12 cellular contexts compared by ENCODE assay signal in the genomic region with DNA sequence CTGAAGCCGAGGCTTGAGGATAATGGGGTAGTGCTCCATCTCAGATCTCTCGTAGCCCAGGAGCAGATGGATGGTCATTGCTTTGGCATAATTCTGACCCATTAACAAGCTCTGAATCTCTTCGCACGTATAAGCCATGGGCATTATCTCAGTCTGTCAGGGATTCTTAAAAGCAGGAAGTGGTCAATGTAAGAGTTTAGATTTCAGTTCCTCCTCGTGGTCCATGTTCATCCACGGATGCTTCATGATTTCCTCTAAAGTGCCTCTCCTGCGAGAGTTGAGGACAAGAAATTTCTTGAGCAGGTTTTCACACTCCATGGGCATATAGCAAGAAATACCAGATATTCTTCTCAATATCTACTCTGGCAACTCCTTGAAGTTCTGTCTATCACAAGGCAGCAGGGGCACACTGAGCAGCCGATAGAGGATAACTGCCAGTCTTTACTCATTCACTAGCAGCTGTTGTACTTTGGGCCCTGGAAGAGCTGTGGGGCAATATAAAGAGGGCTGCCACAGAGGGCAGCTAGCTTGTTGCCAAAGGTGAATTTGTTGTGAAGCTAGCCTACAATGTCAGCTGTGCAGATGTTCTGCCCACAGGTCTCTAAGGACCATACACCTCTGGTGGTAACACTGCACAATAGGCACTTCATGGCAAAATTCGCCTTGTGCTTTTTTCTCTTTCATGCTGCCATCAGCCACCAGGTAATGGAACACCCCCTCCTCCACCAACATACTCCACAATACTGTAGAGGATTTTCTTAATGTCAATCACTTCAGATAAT. TPM values are rescaled to one million over a fixed set of nuclear protein-coding genes. Genes with fewer than 3 reads are reported as not detected.
DNase-seq lines count a peak whose midpoint lies in the region; ATAC-seq and TF ChIP-seq lines count a peak whose summit lies in the region.
"Had no signal": no experiment of that assay in that cellular context is flagged by ENCODE, and none has a peak within 500 bp of the region (broad histone marks: within the 10 kb centered on the region; RNA-seq: fewer than 3 reads in every experiment).

No MANE protein-coding gene starts in this region.

- no peaks in the 10 kb centered on the region for H4K20me1 ChIP-seq in GM23338 (replicated peaks; ENCODE audit: insufficient read depth)

- H3K27ac ChIP-seq in GM23338 (ENCODE audit: low read depth) (no peak overlapping the region), sigmoid colon (no peak overlapping the region), caudate nucleus (ENCODE audit: low read depth, low read length) (no peak overlapping the region)

- DNase-seq in GM23338 (ENCODE audit: low spot score) (no peak), activated B cell treated with CpG ODN at 0.5 μM for 24 hours (no peak), GM03348 (ENCODE audit: low spot score) (no peak), sigmoid colon (no peak), caudate nucleus (lab: John Stamatoyannopoulos, UW) (no peak)
- DNase-seq in stimulated activated CD4-positive, alpha-beta T cell treated with anti-CD3 and anti-CD28 coated beads, Interleukin-4, amount 100 ng/mL, for 4 hours, result no peak
- DNase-seq: Calu3, glutamatergic neuron, NCI-H1694 treated with DMSO at 0.1 percent for 48 hours, SW 1271 had no signal

- H3K4me3 ChIP-seq in GM23338 (no peak overlapping the region), sigmoid colon (no peak overlapping the region)

- H3K4me1 Mint-ChIP-seq in GM23338 (peaks cover 2% of the 10 kb centered on the region; the same call in 1 of the 3 replicates), activated B cell treated with CpG ODN at 0.5 μM for 24 hours (peaks cover 39% of the 10 kb centered on the region)

- no peak overlapping the region for H3K27ac Mint-ChIP-seq in GM23338
- peak overlapping the region; percentile 63 for H3K27ac Mint-ChIP-seq in activated B cell treated with CpG ODN at 0.5 μM for 24 hours

- H2AFZ ChIP-seq in GM23338, result peak overlapping the region; percentile 34; the same call in 1 of the 2 replicates

- H3K4me1 ChIP-seq in GM23338 (ENCODE audit: insufficient read depth) (no peaks in the 10 kb centered on the region), sigmoid colon (no peaks in the 10 kb centered on the region)

- TF ChIP-seq EP300 in sigmoid colon (IDR thresholded peaks at IDR 0.05), result no peak

- ATAC-seq in GM18870 (IDR thresholded peaks at IDR 0.05; ENCODE audit: unreplicated experiment) (peak; percentile 92), GM23338 (no peak), HG03439 (IDR thresholded peaks at IDR 0.05; ENCODE audit: unreplicated experiment) (peak; percentile 60), activated B cell treated with CpG ODN at 0.5 μM for 24 hours (ENCODE audit: low read depth) (peak; percentile 62)

- H3K9me3 Mint-ChIP-seq in GM23338 (no peaks in the 10 kb centered on the region; the same call in 2 of the 3 replicates), activated B cell treated with CpG ODN at 0.5 μM for 24 hours (no peaks in the 10 kb centered on the region)

- 65 to 76% methylated on average over 9 of the region's 9 CpGs for WGBS in sigmoid colon, 2 donors

- H3F3A ChIP-seq in GM23338 (replicated peaks; ENCODE audit: low read depth), result no peaks in the 10 kb centered on the region

- no peaks in the 10 kb centered on the region for H3K79me2 ChIP-seq in GM23338 (replicated peaks; ENCODE audit: insufficient read depth)

- H3K36me3 Mint-ChIP-seq in GM23338 (ENCODE audit: low read depth) (no peaks in the 10 kb centered on the region), activated B cell treated with CpG ODN at 0.5 μM for 24 hours (ENCODE audit: low read depth) (no peaks in the 10 kb centered on the region)

- CTCF ChIA-PET in activated B cell treated with CpG ODN at 0.5 μM for 24 hours (lab: Charles Lee), result interaction anchor here (0.7 kb wide), 1 partner anchor 52 kb away, joined by 4 read pairs; no protein-coding TSS in a partner anchor

- H3K36me3 ChIP-seq in GM23338 (ENCODE audit: insufficient read depth) (no peaks in the 10 kb centered on the region), sigmoid colon (no peaks in the 10 kb centered on the region)

- no peaks in the 10 kb centered on the region for H3K27me3 ChIP-seq in GM23338 (ENCODE audit: insufficient read depth)
- no peaks in the 10 kb centered on the region for H3K27me3 ChIP-seq in sigmoid colon

- no peaks in the 10 kb centered on the region for H3K27me3 Mint-ChIP-seq in GM23338 (ENCODE audit: insufficient read depth, low read depth, poor library complexity)
- no peaks in the 10 kb centered on the region for H3K27me3 Mint-ChIP-seq in activated B cell treated with CpG ODN at 0.5 μM for 24 hours

- H3K9me2 ChIP-seq in GM23338 (ENCODE audit: insufficient read depth), result peaks cover 4% of the 10 kb centered on the region; the same call in 1 of the 2 replicates

- POLR2A ChIA-PET in activated B cell treated with CpG ODN at 0.5 μM for 24 hours (lab: Charles Lee), result no interaction called here

- TF ChIP-seq POLR2A in sigmoid colon (IDR thresholded peaks at IDR 0.05), result no peak

- H3K4me2 ChIP-seq in GM23338, result no peak overlapping the region

- H3K9me3 ChIP-seq in sigmoid colon, result no peaks in the 10 kb centered on the region

- H3K4me3 Mint-ChIP-seq in GM23338, result no peak overlapping the region
- no peak overlapping the region for H3K4me3 Mint-ChIP-seq in activated B cell treated with CpG ODN at 0.5 μM for 24 hours

- intact Hi-C loops in activated B cell treated with CpG ODN at 0.5 μM for 24 hours (cut with micrococcal nuclease), result no loop called here
- intact Hi-C loops in sigmoid colon (cut with DNase I), result no loop called here

- no peak for TF ChIP-seq CTCF in GM23338 (conservative IDR thresholded peaks at IDR 0.05; ENCODE audit: low read depth in 2 of 2)
- no peak for TF ChIP-seq CTCF in activated B cell treated with CpG ODN at 0.5 μM for 24 hours (IDR thresholded peaks at IDR 0.05)
- TF ChIP-seq CTCF in sigmoid colon (IDR thresholded peaks at IDR 0.05), result no peak

TF ChIP-seq in GM23338, 12 proteins besides CTCF, POLR2A, EP300 and RAD21:
- TF ChIP-seq ZNF114 (CRISPR knock-in tag; IDR thresholded peaks at IDR 0.05) (no peak), EZH2 (IDR thresholded peaks at IDR 0.05; ENCODE audit: low read depth, unreplicated experiment) (no peak), CREB1 (CRISPR knock-in tag; IDR thresholded peaks at IDR 0.05; ENCODE audit: low read depth) (no peak), NANOG (IDR thresholded peaks at IDR 0.05; ENCODE audit: borderline replicate concordance) (no peak), EZH2phosphoT487 (IDR thresholded peaks at IDR 0.05; ENCODE audit: unreplicated experiment) (no peak), POLR2AphosphoS5 (IDR thresholded peaks at IDR 0.05; ENCODE audit: low read depth) (no peak)
- TF ChIP-seq, protein P1, sequence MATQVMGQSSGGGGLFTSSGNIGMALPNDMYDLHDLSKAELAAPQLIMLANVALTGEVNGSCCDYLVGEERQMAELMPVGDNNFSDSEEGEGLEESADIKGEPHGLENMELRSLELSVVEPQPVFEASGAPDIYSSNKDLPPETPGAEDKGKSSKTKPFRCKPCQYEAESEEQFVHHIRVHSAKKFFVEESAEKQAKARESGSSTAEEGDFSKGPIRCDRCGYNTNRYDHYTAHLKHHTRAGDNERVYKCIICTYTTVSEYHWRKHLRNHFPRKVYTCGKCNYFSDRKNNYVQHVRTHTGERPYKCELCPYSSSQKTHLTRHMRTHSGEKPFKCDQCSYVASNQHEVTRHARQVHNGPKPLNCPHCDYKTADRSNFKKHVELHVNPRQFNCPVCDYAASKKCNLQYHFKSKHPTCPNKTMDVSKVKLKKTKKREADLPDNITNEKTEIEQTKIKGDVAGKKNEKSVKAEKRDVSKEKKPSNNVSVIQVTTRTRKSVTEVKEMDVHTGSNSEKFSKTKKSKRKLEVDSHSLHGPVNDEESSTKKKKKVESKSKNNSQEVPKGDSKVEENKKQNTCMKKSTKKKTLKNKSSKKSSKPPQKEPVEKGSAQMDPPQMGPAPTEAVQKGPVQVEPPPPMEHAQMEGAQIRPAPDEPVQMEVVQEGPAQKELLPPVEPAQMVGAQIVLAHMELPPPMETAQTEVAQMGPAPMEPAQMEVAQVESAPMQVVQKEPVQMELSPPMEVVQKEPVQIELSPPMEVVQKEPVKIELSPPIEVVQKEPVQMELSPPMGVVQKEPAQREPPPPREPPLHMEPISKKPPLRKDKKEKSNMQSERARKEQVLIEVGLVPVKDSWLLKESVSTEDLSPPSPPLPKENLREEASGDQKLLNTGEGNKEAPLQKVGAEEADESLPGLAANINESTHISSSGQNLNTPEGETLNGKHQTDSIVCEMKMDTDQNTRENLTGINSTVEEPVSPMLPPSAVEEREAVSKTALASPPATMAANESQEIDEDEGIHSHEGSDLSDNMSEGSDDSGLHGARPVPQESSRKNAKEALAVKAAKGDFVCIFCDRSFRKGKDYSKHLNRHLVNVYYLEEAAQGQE (IDR thresholded peaks at IDR 0.05; ENCODE audit: unreplicated experiment), result no peak

RNA-seq across cellular contexts. Expression of a gene that starts 52.0 kb away (rescaled TPM):
- 4.3 and 4.7 TPM in 2 replicates for total RNA-seq in GM23338 (2014; rRNA removed; shearing (Covaris generic))
- polyA plus RNA-seq in GM23338 (2016; fragmentation: Nextera tagmentation; extraction: Ambion mirVana) (1.7 and 1.9 TPM in 2 replicates), sigmoid colon (under 1 TPM in 1 of 3 donors, not detected in 2; 0.63 TPM)
- total RNA-seq in activated B cell treated with CpG ODN at 0.5 μM for 24 hours (5.7 and 6.2 TPM in 2 replicates), sigmoid colon (10 to 100 TPM in 1 of 4 donors, 1 to 10 TPM in 3; 4.8 to 11.0 (median 6.8) TPM)
